ENCODE assay signal across 8 cellular contexts in the genomic region with DNA sequence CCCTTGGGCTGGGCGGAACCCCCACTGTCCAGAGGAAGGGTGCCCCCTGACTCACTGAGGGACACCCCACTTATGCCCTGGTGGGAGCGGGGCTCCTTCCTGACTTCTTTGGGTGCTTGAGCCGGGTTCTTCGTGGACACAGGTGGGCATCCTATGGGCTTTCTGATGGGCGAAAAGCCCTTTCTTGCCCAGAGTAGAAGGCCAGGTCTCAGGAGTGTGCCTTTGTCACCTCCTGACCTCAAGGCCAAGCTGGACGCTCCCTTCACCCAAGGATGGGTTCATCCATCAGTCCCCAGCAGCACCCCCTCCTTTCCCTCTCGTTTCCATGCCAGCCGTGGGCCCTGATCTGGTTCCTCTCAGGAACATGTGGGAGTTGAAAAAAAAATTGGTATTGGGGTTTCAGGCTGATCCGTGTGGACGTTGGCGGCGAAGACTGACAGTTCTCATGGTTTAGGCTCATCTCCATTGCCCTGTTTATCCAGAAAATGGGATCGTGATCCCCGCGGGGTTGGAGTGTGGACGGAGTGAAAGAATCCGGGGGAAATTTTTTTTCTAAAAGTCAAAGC. TPM values are rescaled to one million over a fixed set of nuclear protein-coding genes. Genes with fewer than 3 reads are reported as not detected.
DNase-seq lines count a peak whose midpoint lies in the region; ATAC-seq, FAIRE-seq and TF ChIP-seq lines count a peak whose summit lies in the region.

No MANE protein-coding gene starts in this region.

- peak overlapping the region; percentile 90 for H3K27ac Mint-ChIP-seq in activated T-cell treated with anti-CD3 and anti-CD28 coated beads, Interleukin-2, amount 50 U/mL, for 24 hours

- H3K27me3 Mint-ChIP-seq in activated T-cell treated with anti-CD3 and anti-CD28 coated beads, Interleukin-2, amount 50 U/mL, for 24 hours = no peaks in the 10 kb centered on the region

- H3K9me3 Mint-ChIP-seq in activated T-cell treated with anti-CD3 and anti-CD28 coated beads, Interleukin-2, amount 50 U/mL, for 24 hours = no peaks in the 10 kb centered on the region

- H3K9me3 ChIP-seq in SJCRH30 (replicated peaks) (no peaks in the 10 kb centered on the region), gastrocnemius medialis (no peaks in the 10 kb centered on the region)

- H3K4me1 ChIP-seq in SJCRH30 (peaks cover 26% of the 10 kb centered on the region), gastrocnemius medialis (peaks cover 44 to 50% of the 10 kb centered on the region in 2 donors)

- H3K4me3 ChIP-seq in SJCRH30 (peak overlapping the region; percentile 75), foreskin fibroblast (ENCODE audit: low read depth in 1 of 2, low read length in 2 of 2) (peak overlapping the region; percentile 66 to 79), gastrocnemius medialis (peak overlapping the region; percentile 74 to 94 (median 90))

- peak overlapping the region; percentile 21; the same call in 1 of the 2 replicates for H3K27ac ChIP-seq in SJCRH30
- peak overlapping the region; percentile 92 to 100 (median 96) for H3K27ac ChIP-seq in gastrocnemius medialis

- FAIRE-seq in GM19239 (lab: Jason Lieb, UNC) = no peak

- TF ChIP-seq POLR2A in gastrocnemius medialis (IDR thresholded peaks at IDR 0.05) = no peak

- H3K4me3 Mint-ChIP-seq in activated T-cell treated with anti-CD3 and anti-CD28 coated beads, Interleukin-2, amount 50 U/mL, for 24 hours = peak overlapping the region; percentile 94

- H3K27me3 ChIP-seq in SJCRH30 (no peaks in the 10 kb centered on the region), gastrocnemius medialis (no peaks in the 10 kb centered on the region)

- no peaks in the 10 kb centered on the region for H3K36me3 ChIP-seq in SJCRH30
- H3K36me3 ChIP-seq in gastrocnemius medialis = no peaks in the 10 kb centered on the region

- in situ Hi-C loops in gastrocnemius medialis (cut with MboI; ENCODE audit: low sequenced_read_pairs in 4 of 4) = no loop called here

- no peak for DNase-seq in activated T-cell treated with anti-CD3 and anti-CD28 coated beads, Interleukin-2, amount 50 U/mL, for 24 hours
- no peak for DNase-seq in activated T-cell treated with anti-CD3 and anti-CD28 coated beads, Interleukin-2, amount 50 U/mL, for 48 hours
- peak in 1 of 2 experiments; percentile 40 for DNase-seq in SJCRH30
- peak in 1 of 2 donors; percentile 52 for DNase-seq in foreskin fibroblast
- no peak for DNase-seq in gastrocnemius medialis
- no peak for DNase-seq in H4 (ENCODE audit: low spot score)
- no peak for DNase-seq in GM19239 (ENCODE audit: insufficient read length, low spot score)

- intact Hi-C loops in gastrocnemius medialis (cut with DNase I; ENCODE audit: low total_unique reads) = no loop called here

- peaks cover 63% of the 10 kb centered on the region for H3K4me1 Mint-ChIP-seq in activated T-cell treated with anti-CD3 and anti-CD28 coated beads, Interleukin-2, amount 50 U/mL, for 24 hours (ENCODE audit: low read depth)

- no peak for ATAC-seq in gastrocnemius medialis
- ATAC-seq in GM18498 (IDR thresholded peaks at IDR 0.05; ENCODE audit: unreplicated experiment) = no peak

- H3K36me3 Mint-ChIP-seq in activated T-cell treated with anti-CD3 and anti-CD28 coated beads, Interleukin-2, amount 50 U/mL, for 24 hours (ENCODE audit: low read depth) = peaks cover 31% of the 10 kb centered on the region

- TF ChIP-seq CTCF in foreskin fibroblast (IDR thresholded peaks at IDR 0.05; ENCODE audit: low read depth, low read length) = no peak
- TF ChIP-seq CTCF in gastrocnemius medialis (IDR thresholded peaks at IDR 0.05 in 4 of 5, conservative IDR thresholded peaks at IDR 0.05 in 1 of 5) = no peak

RNA-seq across cellular contexts. Expression of a gene that starts 0.7 kb away (rescaled TPM):
- total RNA-seq in SJCRH30 (2014; rRNA removed; shearing (Covaris generic)) = 24.1 and 29.3 TPM in 2 replicates
- total RNA-seq in gastrocnemius medialis = 10 to 100 TPM; 26.9 to 98.7 (median 46.0) TPM
- 4.7 and 5.8 TPM in 2 replicates for total RNA-seq in H4 (2014; rRNA removed; shearing (Covaris generic))

RNA-seq across cellular contexts. Expression of a gene that starts 1.6 kb away (rescaled TPM):
- total RNA-seq in SJCRH30 (2014; rRNA removed; shearing (Covaris generic)) = 8.5 and 9.0 TPM in 2 replicates
- total RNA-seq in gastrocnemius medialis = 1 to 10 TPM; 3.6 to 7.4 (median 6.9) TPM
- 6.5 and 12.3 TPM in 2 replicates for total RNA-seq in H4 (2014; rRNA removed; shearing (Covaris generic))

RNA-seq across cellular contexts. Expression of a gene that starts 58.8 kb away (rescaled TPM):
- total RNA-seq in SJCRH30 (2014; rRNA removed; shearing (Covaris generic)) = 53.8 and 56.7 TPM in 2 replicates
- 100 to 1,000 TPM in 3 of 4 donors, 10 to 100 TPM in 1; 95.2 to 266 (median 155) TPM for total RNA-seq in gastrocnemius medialis
- 25.7 and 37.0 TPM in 2 replicates for total RNA-seq in H4 (2014; rRNA removed; shearing (Covaris generic))
